10 cellular contexts compared by ENCODE assay signal in genomic region chr16:73000020-73000906, GRCh38. TPM values are rescaled to one million over a fixed set of nuclear protein-coding genes. Genes with fewer than 3 reads are reported as not detected.
DNase-seq lines count a peak whose midpoint lies in the region; ATAC-seq and TF ChIP-seq lines count a peak whose summit lies in the region.
"Had no signal": no experiment of that assay in that cellular context is flagged by ENCODE, and none has a peak within 500 bp of the region (broad histone marks: within the 10 kb centered on the region; RNA-seq: fewer than 3 reads in every experiment).

No MANE protein-coding gene starts in this region.

- H2BK15ac ChIP-seq in mesenchymal stem cell (ENCODE audit: low read depth, poor library complexity, severe bottlenecking): no peak overlapping the region

- no peaks in the 10 kb centered on the region for H3K27me3 ChIP-seq in mesenchymal stem cell (ENCODE audit: control insufficient read depth in 1 of 2, insufficient read depth in 1 of 2, low read length in 2 of 2)
- no peaks in the 10 kb centered on the region for H3K27me3 ChIP-seq in thyroid gland

- no peak for ATAC-seq in activated T-helper 17 cell treated with anti-CD3 and anti-CD28 coated beads, Interleukin-2, amount 50 U/mL, for 72 hours (replicated peaks)
- ATAC-seq: A549 had no signal

- no peaks in the 10 kb centered on the region for H3K27me3 Mint-ChIP-seq in dendritic cell treated with granulocyte-macrophage colony-stimulating factor and Interleukin-4, amounts not matched to agents 40 ng/mL and 50 ng/mL, for 4 days
- H3K27me3 Mint-ChIP-seq in activated T-helper 17 cell treated with anti-CD3 and anti-CD28 coated beads, Interleukin-2, amount 50 U/mL, for 72 hours: no peaks in the 10 kb centered on the region

- no peak overlapping the region for H2BK12ac ChIP-seq in mesenchymal stem cell (ENCODE audit: low read length in 2 of 2)

- no peak for TF ChIP-seq CTCF in thyroid gland (IDR thresholded peaks at IDR 0.05)

- H3K9me3 Mint-ChIP-seq in dendritic cell treated with granulocyte-macrophage colony-stimulating factor and Interleukin-4, amounts not matched to agents 40 ng/mL and 50 ng/mL, for 4 days: peaks cover 18% of the 10 kb centered on the region
- peaks cover 7% of the 10 kb centered on the region for H3K9me3 Mint-ChIP-seq in activated T-helper 17 cell treated with anti-CD3 and anti-CD28 coated beads, Interleukin-2, amount 50 U/mL, for 72 hours

- no peak for TF ChIP-seq POLR2A in thyroid gland (IDR thresholded peaks at IDR 0.05)

- 85% methylated on average over 21 of the region's 22 CpGs for WGBS in mesenchymal stem cell
- WGBS in thyroid gland, 2 donors: 34% methylated on average over 20 to 22 of the region's 22 CpGs

- peak overlapping the region in 1 of 2 experiments; percentile 66 for H3K4me3 ChIP-seq in mesenchymal stem cell (ENCODE audit: insufficient read depth in 1 of 2, low read depth in 1 of 2, low read length in 2 of 2)
- no peak overlapping the region for H3K4me3 ChIP-seq in thyroid gland (replicated peaks in 1 of 3)
- H3K4me3 ChIP-seq: A549 had no signal

- no peak overlapping the region for H3K14ac ChIP-seq in mesenchymal stem cell (ENCODE audit: low read length in 2 of 2)

- H3K4me1 ChIP-seq in mesenchymal stem cell (ENCODE audit: control insufficient read depth, insufficient read depth, low read depth, low read length) (peaks cover 2% of the 10 kb centered on the region), thyroid gland (peaks cover 27 to 57% of the 10 kb centered on the region in 2 donors)

- H2BK120ac ChIP-seq in mesenchymal stem cell (ENCODE audit: low read depth, low read length): no peak overlapping the region

- intact Hi-C loops in dendritic cell treated with granulocyte-macrophage colony-stimulating factor and Interleukin-4, amounts not matched to agents 40 ng/mL and 50 ng/mL, for 4 days (cut with micrococcal nuclease): no loop called here
- intact Hi-C loops in thyroid gland (cut with DNase I): no loop called here

- H3K4me2 ChIP-seq in mesenchymal stem cell (ENCODE audit: low read length, poor library complexity, severe bottlenecking): no peak overlapping the region
- H3K4me2 ChIP-seq: A549 had no signal

- H3K23ac ChIP-seq in mesenchymal stem cell (ENCODE audit: low read length in 2 of 2): no peak overlapping the region

- peak overlapping the region; percentile 11 for H3K4me3 Mint-ChIP-seq in dendritic cell treated with granulocyte-macrophage colony-stimulating factor and Interleukin-4, amounts not matched to agents 40 ng/mL and 50 ng/mL, for 4 days
- H3K4me3 Mint-ChIP-seq in activated T-helper 17 cell treated with anti-CD3 and anti-CD28 coated beads, Interleukin-2, amount 50 U/mL, for 72 hours: no peak overlapping the region

- peaks cover 17% of the 10 kb centered on the region for H3K36me3 Mint-ChIP-seq in dendritic cell treated with granulocyte-macrophage colony-stimulating factor and Interleukin-4, amounts not matched to agents 40 ng/mL and 50 ng/mL, for 4 days (ENCODE audit: low read depth)
- no peaks in the 10 kb centered on the region for H3K36me3 Mint-ChIP-seq in activated T-helper 17 cell treated with anti-CD3 and anti-CD28 coated beads, Interleukin-2, amount 50 U/mL, for 72 hours (ENCODE audit: low read depth)

- H4K91ac ChIP-seq in mesenchymal stem cell (ENCODE audit: low read length): no peak overlapping the region

- H2AK5ac ChIP-seq in mesenchymal stem cell (ENCODE audit: low read length, severe bottlenecking): no peak overlapping the region

- no peak overlapping the region for H2BK5ac ChIP-seq in mesenchymal stem cell (ENCODE audit: low read depth, low read length, poor library complexity, severe bottlenecking)

- H3K27ac Mint-ChIP-seq in dendritic cell treated with granulocyte-macrophage colony-stimulating factor and Interleukin-4, amounts not matched to agents 40 ng/mL and 50 ng/mL, for 4 days: no peak overlapping the region
- H3K27ac Mint-ChIP-seq in activated T-helper 17 cell treated with anti-CD3 and anti-CD28 coated beads, Interleukin-2, amount 50 U/mL, for 72 hours: no peak overlapping the region

- no peak overlapping the region for H2AFZ ChIP-seq in mesenchymal stem cell (ENCODE audit: low read depth, low read length)

- H3K27ac ChIP-seq in mesenchymal stem cell (ENCODE audit: low read length, poor library complexity, severe bottlenecking) (no peak overlapping the region), thyroid gland (peak overlapping the region in 2 of 3 donors; percentile 1 to 39)

- H3K4ac ChIP-seq in mesenchymal stem cell (ENCODE audit: low read depth in 1 of 2, low read length in 2 of 2): no peak overlapping the region

- H3K9me3 ChIP-seq in mesenchymal stem cell (ENCODE audit: control insufficient read depth, low read length): peaks cover 5% of the 10 kb centered on the region
- no peaks in the 10 kb centered on the region for H3K9me3 ChIP-seq in thyroid gland
- H3K9me3 ChIP-seq: A549 had no signal

- DNase-seq in DMS53 (lab: John Stamatoyannopoulos, UW) (peak; percentile 7), DMS53 treated with DMSO at 0.1 percent for 48 hours (lab: John Stamatoyannopoulos, UW; ENCODE audit: unreplicated experiment) (no peak), mesenchymal stem cell (no peak), thyroid gland (peak; percentile 39 to 44), RPMI8226 (no peak), ecto neural progenitor cell (ENCODE audit: low spot score) (no peak)
- DNase-seq: activated CD4-positive, alpha-beta T cell treated with anti-CD3 and anti-CD28 coated beads, Interleukin-2, amount 50 U/mL, for 4 hours had no signal

- peak overlapping the region; percentile 50 for H3K9ac ChIP-seq in mesenchymal stem cell (ENCODE audit: low read length)

- H3K79me1 ChIP-seq in mesenchymal stem cell (replicated peaks; ENCODE audit: low read length, poor library complexity, severe bottlenecking): peaks cover 34% of the 10 kb centered on the region

- no peak overlapping the region for H4K8ac ChIP-seq in mesenchymal stem cell (ENCODE audit: low read length)

- peaks cover 47% of the 10 kb centered on the region for H3K4me1 Mint-ChIP-seq in dendritic cell treated with granulocyte-macrophage colony-stimulating factor and Interleukin-4, amounts not matched to agents 40 ng/mL and 50 ng/mL, for 4 days (ENCODE audit: low read depth)
- no peaks in the 10 kb centered on the region for H3K4me1 Mint-ChIP-seq in activated T-helper 17 cell treated with anti-CD3 and anti-CD28 coated beads, Interleukin-2, amount 50 U/mL, for 72 hours

- no peak overlapping the region for H3K18ac ChIP-seq in mesenchymal stem cell (ENCODE audit: low read depth in 1 of 2, low read length in 2 of 2)

- H3K36me3 ChIP-seq in mesenchymal stem cell (ENCODE audit: control insufficient read depth in 1 of 2, insufficient read depth in 2 of 2, low read depth in 1 of 2, low read length in 2 of 2) (no peaks in the 10 kb centered on the region), thyroid gland (no peaks in the 10 kb centered on the region)

RNA-seq across cellular contexts. Expression of gene ZFHX3, which starts 47.7 kb away (rescaled TPM):
- polyA plus RNA-seq in mesenchymal stem cell (2013, experiment 1 of 2): 5.1 TPM
- polyA plus RNA-seq in mesenchymal stem cell (2013, experiment 2 of 2): 4.5 TPM
- 10 to 100 TPM; 27.4 to 92.9 (median 45.5) TPM for total RNA-seq in thyroid gland
- under 1 TPM; 0.21 to 0.22 TPM for total RNA-seq in activated T-helper 17 cell treated with anti-CD3 and anti-CD28 coated beads, Interleukin-2, amount 50 U/mL, for 72 hours

Comparison
In these comparisons a context has a peak if more than half of its experiments do, and no peak if none do; other contexts are left out.
1. DNase-seq: peak in DMS53 (single experiment) and thyroid gland (2 of 2); none in DMS53 treated with DMSO at 0.1 percent for 48 hours (single experiment), mesenchymal stem cell (single experiment), RPMI8226 (single experiment) and ecto neural progenitor cell (single experiment).
2. RNA of gene ZFHX3, which starts 47.7 kb away (total RNA-seq): 27.4 to 92.9 TPM in thyroid gland; 0.21 to 0.22 TPM in activated T-helper 17 cell treated with anti-CD3 and anti-CD28 coated beads, Interleukin-2, amount 50 U/mL, for 72 hours; every median in the first group is over 10 times any median in the second.